Comparison of ENCODE assay signal across 25 cellular contexts in the genomic region with DNA sequence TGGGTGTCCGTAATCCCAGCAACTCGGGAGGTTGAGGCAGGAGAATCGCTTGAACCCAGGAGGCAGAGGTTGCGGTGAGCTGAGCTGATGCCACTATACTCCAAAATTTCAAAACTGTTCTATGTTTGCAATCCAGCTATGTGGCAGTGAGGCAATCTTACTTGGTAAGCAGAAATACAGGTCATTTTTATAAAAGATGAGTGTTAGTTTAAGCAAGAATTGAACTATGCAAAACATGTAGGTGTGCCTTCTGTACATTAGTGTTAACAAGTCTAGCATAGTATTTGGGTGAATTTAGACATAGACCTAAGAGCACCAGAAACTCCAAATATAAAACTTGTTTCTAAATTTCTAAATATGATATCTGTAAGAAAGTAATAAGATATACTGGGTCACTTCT. TPM values are rescaled to one million over a fixed set of nuclear protein-coding genes. Genes with fewer than 3 reads are reported as not detected.
A peak's percentile ranks its signal among the peaks of the same experiment; 100 is the strongest.
DNase-seq lines count a peak whose midpoint lies in the region; ATAC-seq, FAIRE-seq and TF ChIP-seq lines count a peak whose summit lies in the region.
"Had no signal": no experiment of that assay in that cellular context is flagged by ENCODE, and none has a peak within 500 bp of the region (broad histone marks: within the 10 kb centered on the region; RNA-seq: fewer than 3 reads in every experiment).

No MANE protein-coding gene starts in this region.

- no peak overlapping the region for H4K8ac ChIP-seq in trophoblast cell (ENCODE audit: low read depth, low read length)

- peak; percentile 65 for DNase-seq in bronchial epithelial cell (ENCODE audit: low read depth)
- no peak for DNase-seq in epithelial cell of prostate (ENCODE audit: low read depth, low spot score)
- DNase-seq in trophoblast cell: peak; percentile 20 to 82
- no peak for DNase-seq in BE2C
- no peak for DNase-seq in dedifferentiated amniotic fluid mesenchymal stem cell (ENCODE audit: extremely low spot score)
- DNase-seq: 8988T; ACHN; Caco-2; Calu3; CD4-positive, alpha-beta T cell; CD8-positive, alpha-beta T cell; DMS79 treated with DMSO at 0.1 percent for 48 hours; GF-D8 had no signal

- no peak overlapping the region for H2BK120ac ChIP-seq in trophoblast cell (ENCODE audit: insufficient read depth, low read length, poor library complexity)

- no peak for ATAC-seq in HG02610 (IDR thresholded peaks at IDR 0.05; ENCODE audit: unreplicated experiment)
- ATAC-seq in HG03354 (IDR thresholded peaks at IDR 0.05; ENCODE audit: poor library complexity, severe bottlenecking, unreplicated experiment): no peak
- ATAC-seq: CD8-positive, alpha-beta T cell had no signal

- no peak for FAIRE-seq in bronchial epithelial cell (lab: Jason Lieb, UNC)
- FAIRE-seq: A204.1, D721Med, G401.6, GM12891, GM19239 had no signal

- H3K79me1 ChIP-seq in trophoblast cell (ENCODE audit: low read length): no peaks in the 10 kb centered on the region

- no peak overlapping the region for H3K4me3 ChIP-seq in bronchial epithelial cell (ENCODE audit: low read depth, low read length)
- no peak overlapping the region for H3K4me3 ChIP-seq in trophoblast cell (ENCODE audit: low read depth, low read length)
- H3K4me3 ChIP-seq in BE2C (ENCODE audit: low read depth, low read length): no peak overlapping the region
- H3K4me3 ChIP-seq: BLaER1 treated with 17β-estradiol and CSF1 and Interleukin-3, amounts not matched to agents 10 nM and 100 nM had no signal

- H4K91ac ChIP-seq in trophoblast cell (ENCODE audit: low read depth, low read length): no peak overlapping the region

- H3K4me1 ChIP-seq in trophoblast cell (ENCODE audit: control insufficient read depth in 1 of 2, insufficient read depth in 2 of 2, low read length in 2 of 2): peaks cover 0 to 2% of the 10 kb centered on the region in 2 experiments
- no peaks in the 10 kb centered on the region for H3K4me1 ChIP-seq in BE2C
- H3K4me1 ChIP-seq: BLaER1 treated with 17β-estradiol and CSF1 and Interleukin-3, amounts not matched to agents 10 nM and 100 nM had no signal

- WGBS in trophoblast cell (ENCODE audit: extremely low coverage, insufficient coverage, insufficient read length): no CpG with 5 or more reads among the region's 4 CpGs

- H3K27ac ChIP-seq in epithelial cell of prostate (peak overlapping the region; percentile 73), trophoblast cell (ENCODE audit: low read depth, low read length) (no peak overlapping the region)
- H3K27ac ChIP-seq: BLaER1 treated with 17β-estradiol and CSF1 and Interleukin-3, amounts not matched to agents 10 nM and 100 nM; C4-2B had no signal

- no peak overlapping the region for H2BK5ac ChIP-seq in trophoblast cell (ENCODE audit: low read depth, low read length, poor library complexity)

- no peak overlapping the region for H2AK5ac ChIP-seq in trophoblast cell (ENCODE audit: low read length)

- no peak overlapping the region for H4K12ac ChIP-seq in trophoblast cell (ENCODE audit: low read depth, low read length)

- no peak overlapping the region for H2BK12ac ChIP-seq in trophoblast cell (ENCODE audit: low read length)

- H3K9ac ChIP-seq in trophoblast cell (ENCODE audit: low read length): no peak overlapping the region
- H3K9ac ChIP-seq: BLaER1 treated with 17β-estradiol and CSF1 and Interleukin-3, amounts not matched to agents 10 nM and 100 nM had no signal

- H3K18ac ChIP-seq in trophoblast cell (ENCODE audit: low read length): no peak overlapping the region

- no peak overlapping the region for H2AFZ ChIP-seq in trophoblast cell (ENCODE audit: insufficient read depth, low read length, poor library complexity)

- no peak for TF ChIP-seq CTCF in bronchial epithelial cell (IDR thresholded peaks at IDR 0.05; ENCODE audit: insufficient read depth, low read length, severe bottlenecking)
- no peak for TF ChIP-seq CTCF in BE2C (IDR thresholded peaks at IDR 0.05; ENCODE audit: low read depth, low read length)

- H3K4me2 ChIP-seq in trophoblast cell (ENCODE audit: low read length): no peak overlapping the region
- H3K4me2 ChIP-seq: BLaER1 treated with 17β-estradiol and CSF1 and Interleukin-3, amounts not matched to agents 10 nM and 100 nM had no signal

- H3K9me3 ChIP-seq in trophoblast cell (ENCODE audit: insufficient read depth, low read depth, low read length) (no peaks in the 10 kb centered on the region), BE2C (no peaks in the 10 kb centered on the region)
- H3K9me3 ChIP-seq: BLaER1 treated with 17β-estradiol and CSF1 and Interleukin-3, amounts not matched to agents 10 nM and 100 nM; Caco-2 had no signal

- H3K14ac ChIP-seq in trophoblast cell (ENCODE audit: low read length): no peak overlapping the region

- no peaks in the 10 kb centered on the region for H3K36me3 ChIP-seq in bronchial epithelial cell (ENCODE audit: control insufficient read depth, insufficient read depth, low read length)
- peaks cover 0 to 2% of the 10 kb centered on the region in 2 experiments for H3K36me3 ChIP-seq in trophoblast cell (ENCODE audit: control insufficient read depth in 1 of 2, insufficient read depth in 2 of 2, low read length in 2 of 2)
- no peaks in the 10 kb centered on the region for H3K36me3 ChIP-seq in BE2C
- H3K36me3 ChIP-seq: BLaER1 treated with 17β-estradiol and CSF1 and Interleukin-3, amounts not matched to agents 10 nM and 100 nM had no signal

- no peaks in the 10 kb centered on the region for H3K79me2 ChIP-seq in trophoblast cell (ENCODE audit: control insufficient read depth, insufficient read depth, low read length, poor library complexity)

- no peak overlapping the region for H3K4ac ChIP-seq in trophoblast cell (ENCODE audit: low read depth, low read length)

- H3K27me3 ChIP-seq in bronchial epithelial cell (ENCODE audit: control insufficient read depth, insufficient read depth, low read length) (no peaks in the 10 kb centered on the region), trophoblast cell (ENCODE audit: insufficient read depth, low read length) (no peaks in the 10 kb centered on the region), BE2C (no peaks in the 10 kb centered on the region)
- H3K27me3 ChIP-seq: BLaER1 treated with 17β-estradiol and CSF1 and Interleukin-3, amounts not matched to agents 10 nM and 100 nM had no signal

- H3K23ac ChIP-seq in trophoblast cell (ENCODE audit: low read length): no peak overlapping the region

RNA-seq across cellular contexts. Expression of gene DSC1, which starts 7.2 kb away (rescaled TPM):
- 0.38 TPM in 1 of 2 replicates, not detected in the other for total RNA-seq in bronchial epithelial cell
- 0.29 and 0.31 TPM in 2 replicates for polyA plus RNA-seq in trophoblast cell (2013)
- not detected for polyA plus RNA-seq in BE2C (2012; ENCODE audit: insufficient read depth, insufficient read length, low read depth)
- total RNA-seq: A673, Calu3 had no signal
- polyA plus RNA-seq: AG04450, BJ had no signal

RNA-seq across cellular contexts. Expression of gene DSC2, which starts 53.3 kb away (rescaled TPM):
- 49.0 and 111 TPM in 2 replicates for total RNA-seq in bronchial epithelial cell
- polyA plus RNA-seq in trophoblast cell (2013): 95.6 and 98.9 TPM in 2 replicates
- polyA plus RNA-seq in BE2C (2012; ENCODE audit: insufficient read depth, insufficient read length, low read depth): not detected
- total RNA-seq: CD4-positive, alpha-beta T cell; CD8-positive, alpha-beta T cell had no signal
- polyA plus RNA-seq: AG04450, BJ had no signal

Comparison
In these comparisons a context has a peak if more than half of its experiments do, and no peak if none do; other contexts are left out.
1. DNase-seq: peak in bronchial epithelial cell (single experiment) and trophoblast cell (2 of 2); none in epithelial cell of prostate (single experiment), BE2C (single experiment) and dedifferentiated amniotic fluid mesenchymal stem cell (single experiment).